Comparison of ENCODE assay signal across 1 cellular context in the genomic region with DNA sequence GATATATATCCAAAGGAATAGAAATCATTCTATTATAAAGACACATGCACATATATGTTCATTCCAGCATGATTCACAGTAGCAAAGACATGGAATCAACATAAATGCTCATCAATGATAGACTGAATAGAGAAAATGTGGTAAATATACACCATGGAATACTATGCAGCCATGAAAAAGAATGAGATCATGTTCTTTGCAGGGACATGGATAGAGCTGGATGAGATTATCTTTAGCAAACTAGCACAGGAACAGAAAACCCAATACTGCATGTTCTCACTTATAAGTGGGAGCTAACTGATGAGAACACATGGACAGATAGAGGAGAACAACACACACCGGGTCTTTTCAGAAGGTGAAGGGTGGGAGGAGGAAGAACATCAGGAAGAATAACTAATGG.
TF ChIP-seq lines count a peak whose summit lies in the region.

No MANE protein-coding gene starts in this region.

TF ChIP-seq in K562, 482 proteins besides CTCF, POLR2A, EP300 and RAD21 (continued from another document):
- TF ChIP-seq, protein P1, sequence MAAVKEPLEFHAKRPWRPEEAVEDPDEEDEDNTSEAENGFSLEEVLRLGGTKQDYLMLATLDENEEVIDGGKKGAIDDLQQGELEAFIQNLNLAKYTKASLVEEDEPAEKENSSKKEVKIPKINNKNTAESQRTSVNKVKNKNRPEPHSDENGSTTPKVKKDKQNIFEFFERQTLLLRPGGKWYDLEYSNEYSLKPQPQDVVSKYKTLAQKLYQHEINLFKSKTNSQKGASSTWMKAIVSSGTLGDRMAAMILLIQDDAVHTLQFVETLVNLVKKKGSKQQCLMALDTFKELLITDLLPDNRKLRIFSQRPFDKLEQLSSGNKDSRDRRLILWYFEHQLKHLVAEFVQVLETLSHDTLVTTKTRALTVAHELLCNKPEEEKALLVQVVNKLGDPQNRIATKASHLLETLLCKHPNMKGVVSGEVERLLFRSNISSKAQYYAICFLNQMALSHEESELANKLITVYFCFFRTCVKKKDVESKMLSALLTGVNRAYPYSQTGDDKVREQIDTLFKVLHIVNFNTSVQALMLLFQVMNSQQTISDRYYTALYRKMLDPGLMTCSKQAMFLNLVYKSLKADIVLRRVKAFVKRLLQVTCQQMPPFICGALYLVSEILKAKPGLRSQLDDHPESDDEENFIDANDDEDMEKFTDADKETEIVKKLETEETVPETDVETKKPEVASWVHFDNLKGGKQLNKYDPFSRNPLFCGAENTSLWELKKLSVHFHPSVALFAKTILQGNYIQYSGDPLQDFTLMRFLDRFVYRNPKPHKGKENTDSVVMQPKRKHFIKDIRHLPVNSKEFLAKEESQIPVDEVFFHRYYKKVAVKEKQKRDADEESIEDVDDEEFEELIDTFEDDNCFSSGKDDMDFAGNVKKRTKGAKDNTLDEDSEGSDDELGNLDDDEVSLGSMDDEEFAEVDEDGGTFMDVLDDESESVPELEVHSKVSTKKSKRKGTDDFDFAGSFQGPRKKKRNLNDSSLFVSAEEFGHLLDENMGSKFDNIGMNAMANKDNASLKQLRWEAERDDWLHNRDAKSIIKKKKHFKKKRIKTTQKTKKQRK (IDR thresholded peaks at IDR 0.05; ENCODE audit: borderline replicate concordance, low read depth, low read length) = no peak
- TF ChIP-seq GTF2A2 (tag; IDR thresholded peaks at IDR 0.05) = no peak
- TF ChIP-seq MED1 (CRISPR knock-in tag; IDR thresholded peaks at IDR 0.05; ENCODE audit: borderline replicate concordance) = no peak
- TF ChIP-seq ZNF146 (CRISPR knock-in tag; IDR thresholded peaks at IDR 0.05; ENCODE audit: unreplicated experiment) = peak; percentile 44
